Comparison of ENCODE assay signal across 8 cellular contexts in the genomic region with DNA sequence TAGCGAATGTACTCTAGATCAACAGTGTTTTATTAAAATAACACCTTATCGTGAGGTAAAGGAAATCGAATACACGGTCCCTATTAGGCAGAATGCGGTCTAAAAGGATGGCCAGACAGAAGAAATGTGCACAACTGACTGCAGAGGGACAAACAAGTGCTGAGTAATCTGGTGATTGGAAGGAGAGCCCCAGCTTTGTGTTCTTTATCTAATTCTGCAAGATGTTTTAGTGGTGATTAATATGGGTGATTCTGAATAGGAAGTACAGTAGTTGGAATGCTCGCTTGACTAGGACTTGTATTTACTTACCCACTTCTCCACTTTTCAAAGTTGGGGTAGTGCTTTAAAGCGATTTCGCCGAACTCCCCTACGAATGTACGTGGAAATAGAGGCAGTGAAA. TPM values are rescaled to one million over a fixed set of nuclear protein-coding genes. Genes with fewer than 3 reads are reported as not detected.
DNase-seq lines count a peak whose midpoint lies in the region; ATAC-seq and TF ChIP-seq lines count a peak whose summit lies in the region.

No MANE protein-coding gene starts in this region.

- peak overlapping the region; percentile 96 for H3K4me3 Mint-ChIP-seq in activated CD4-positive, alpha-beta T cell treated with anti-CD3 and anti-CD28 coated beads for 36 hours
- peak overlapping the region; percentile 87 to 99 (median 98) for H3K4me3 Mint-ChIP-seq in naive thymus-derived CD4-positive, alpha-beta T cell

- peak overlapping the region; percentile 95 for H3K27ac Mint-ChIP-seq in activated CD4-positive, alpha-beta T cell treated with anti-CD3 and anti-CD28 coated beads for 36 hours
- H3K27ac Mint-ChIP-seq in naive thymus-derived CD4-positive, alpha-beta T cell = peak overlapping the region; percentile 87 to 99 (median 95)

- no peak for TF ChIP-seq POLR2A in Peyer's patch (IDR thresholded peaks at IDR 0.05)

- ATAC-seq in activated CD4-positive, alpha-beta T cell treated with anti-CD3 and anti-CD28 coated beads for 36 hours = no peak
- ATAC-seq in naive thymus-derived CD4-positive, alpha-beta T cell = no peak
- ATAC-seq in GM19351 (IDR thresholded peaks at IDR 0.05; ENCODE audit: unreplicated experiment) = no peak

- POLR2A ChIA-PET in activated CD4-positive, alpha-beta T cell treated with anti-CD3 and anti-CD28 coated beads for 36 hours (lab: Charles Lee) = no interaction called here
- POLR2A ChIA-PET in naive thymus-derived CD4-positive, alpha-beta T cell (lab: Charles Lee) = interaction anchor here (0.6 kb wide), 1 partner anchor 338 kb away, joined by 3 read pairs; no protein-coding TSS in a partner anchor

- H3K27me3 ChIP-seq in Peyer's patch (no peaks in the 10 kb centered on the region), duodenal mucosa (ENCODE audit: control insufficient read depth in 1 of 2, insufficient read depth in 2 of 2, low read length in 2 of 2) (no peaks in the 10 kb centered on the region)
- H3K27me3 ChIP-seq in naive thymus-derived CD4-positive, alpha-beta T cell (ENCODE audit: control insufficient read depth in 2 of 2, insufficient read depth in 2 of 2, low read length in 2 of 2) = no peaks in the 10 kb centered on the region

- H3K4me3 ChIP-seq in Peyer's patch (peak overlapping the region; percentile 60 to 68 (median 64)), duodenal mucosa (ENCODE audit: low read depth in 1 of 2, low read length in 2 of 2) (peak overlapping the region; percentile 83 to 86)
- H3K4me3 ChIP-seq in naive thymus-derived CD4-positive, alpha-beta T cell (ENCODE audit: low read length) = peak overlapping the region; percentile 87

- peaks cover 0 to 3% (median 0%) of the 10 kb centered on the region in 4 donors for H3K4me1 ChIP-seq in Peyer's patch
- H3K4me1 ChIP-seq in duodenal mucosa (ENCODE audit: control insufficient read depth in 1 of 2, insufficient read depth in 2 of 2, low read length in 2 of 2) = peaks cover 13 to 20% of the 10 kb centered on the region in 2 donors
- peaks cover 24 to 33% of the 10 kb centered on the region in 2 donors for H3K4me1 ChIP-seq in naive thymus-derived CD4-positive, alpha-beta T cell (ENCODE audit: control insufficient read depth in 2 of 2, insufficient read depth in 2 of 2, low read length in 2 of 2)

- H3K27me3 Mint-ChIP-seq in activated CD4-positive, alpha-beta T cell treated with anti-CD3 and anti-CD28 coated beads for 36 hours = no peaks in the 10 kb centered on the region
- no peaks in the 10 kb centered on the region for H3K27me3 Mint-ChIP-seq in naive thymus-derived CD4-positive, alpha-beta T cell

- no peak for TF ChIP-seq CTCF in Peyer's patch (IDR thresholded peaks at IDR 0.05)

- no peaks in the 10 kb centered on the region for H3K9me3 Mint-ChIP-seq in activated CD4-positive, alpha-beta T cell treated with anti-CD3 and anti-CD28 coated beads for 36 hours (ENCODE audit: low read depth)
- peaks cover 0 to 1% (median 0%) of the 10 kb centered on the region in 11 donors for H3K9me3 Mint-ChIP-seq in naive thymus-derived CD4-positive, alpha-beta T cell

- H3K9me3 ChIP-seq in Peyer's patch (no peaks in the 10 kb centered on the region), duodenal mucosa (ENCODE audit: control insufficient read depth in 1 of 2, low read length in 2 of 2) (no peaks in the 10 kb centered on the region)
- H3K9me3 ChIP-seq in naive thymus-derived CD4-positive, alpha-beta T cell (ENCODE audit: control insufficient read depth in 2 of 3, low read length in 3 of 3) = no peaks in the 10 kb centered on the region

- H3K4me1 Mint-ChIP-seq in activated CD4-positive, alpha-beta T cell treated with anti-CD3 and anti-CD28 coated beads for 36 hours = peaks cover 32% of the 10 kb centered on the region
- peaks cover 5 to 41% (median 38%) of the 10 kb centered on the region in 7 donors for H3K4me1 Mint-ChIP-seq in naive thymus-derived CD4-positive, alpha-beta T cell

- H3K36me3 ChIP-seq in Peyer's patch (no peaks in the 10 kb centered on the region), duodenal mucosa (ENCODE audit: control insufficient read depth in 1 of 2, insufficient read depth in 2 of 2, low read length in 2 of 2) (no peaks in the 10 kb centered on the region)
- H3K36me3 ChIP-seq in naive thymus-derived CD4-positive, alpha-beta T cell (ENCODE audit: control insufficient read depth in 2 of 3, insufficient read depth in 3 of 3, low read length in 3 of 3) = peaks cover 0 to 7% (median 0%) of the 10 kb centered on the region in 3 experiments

- peak overlapping the region; percentile 87 to 98 (median 94) for H3K27ac ChIP-seq in Peyer's patch
- no peak overlapping the region for H3K27ac ChIP-seq in duodenal mucosa (ENCODE audit: low read depth, low read length)
- H3K27ac ChIP-seq in naive thymus-derived CD4-positive, alpha-beta T cell (ENCODE audit: low read depth, low read length) = peak overlapping the region; percentile 93

- CTCF ChIA-PET in activated CD4-positive, alpha-beta T cell treated with anti-CD3 and anti-CD28 coated beads for 36 hours (lab: Charles Lee) = interaction anchor here (1.1 kb wide), 1 partner anchor 56 kb away, joined by 3 read pairs; no protein-coding TSS in a partner anchor
- CTCF ChIA-PET in naive thymus-derived CD4-positive, alpha-beta T cell (lab: Charles Lee) = no interaction called here

- no peaks in the 10 kb centered on the region for H3K36me3 Mint-ChIP-seq in activated CD4-positive, alpha-beta T cell treated with anti-CD3 and anti-CD28 coated beads for 36 hours (ENCODE audit: low read depth)
- H3K36me3 Mint-ChIP-seq in naive thymus-derived CD4-positive, alpha-beta T cell = no peaks in the 10 kb centered on the region

- no peak for DNase-seq in activated CD4-positive, alpha-beta T cell treated with anti-CD3 and anti-CD28 coated beads for 36 hours
- DNase-seq in activated CD4-positive, alpha-beta T cell treated with anti-CD3 and anti-CD28 coated beads for 4 hours = no peak
- DNase-seq in Peyer's patch = no peak
- DNase-seq in naive thymus-derived CD4-positive, alpha-beta T cell = no peak
- no peak for DNase-seq in DMS79 (lab: John Stamatoyannopoulos, UW)
- DNase-seq in NCI-H187 (lab: John Stamatoyannopoulos, UW) = no peak

- intact Hi-C loops in activated CD4-positive, alpha-beta T cell treated with anti-CD3 and anti-CD28 coated beads for 36 hours (cut with DNase I, micrococcal nuclease) = loop anchor here (2.0 to 10.0 kb wide), 5 partner anchors 78 to 628 kb away; a partner anchor contains a TSS
- intact Hi-C loops in naive thymus-derived CD4-positive, alpha-beta T cell (cut with micrococcal nuclease) = loop anchor here (2.0 to 10.0 kb wide), 7 partner anchors 40 to 1905 kb away; a partner anchor contains a TSS

- H3K9ac ChIP-seq in duodenal mucosa (ENCODE audit: low read depth in 1 of 2, low read length in 2 of 2) = peak overlapping the region; percentile 82 to 85

RNA-seq across cellular contexts. Expression of a gene that starts 1.2 kb away (rescaled TPM):
- total RNA-seq in activated CD4-positive, alpha-beta T cell treated with anti-CD3 and anti-CD28 coated beads for 36 hours = 1 to 10 TPM; 8.9 to 9.3 TPM
- total RNA-seq in Peyer's patch = 10 to 100 TPM; 11.8 to 35.5 (median 18.6) TPM
- 10 to 100 TPM; 12.0 to 19.0 (median 17.0) TPM for total RNA-seq in naive thymus-derived CD4-positive, alpha-beta T cell
- 1 to 10 TPM; 7.8 to 8.5 TPM for polyA plus RNA-seq in naive thymus-derived CD4-positive, alpha-beta T cell
